8 cellular contexts compared by ENCODE assay signal in the genomic region with DNA sequence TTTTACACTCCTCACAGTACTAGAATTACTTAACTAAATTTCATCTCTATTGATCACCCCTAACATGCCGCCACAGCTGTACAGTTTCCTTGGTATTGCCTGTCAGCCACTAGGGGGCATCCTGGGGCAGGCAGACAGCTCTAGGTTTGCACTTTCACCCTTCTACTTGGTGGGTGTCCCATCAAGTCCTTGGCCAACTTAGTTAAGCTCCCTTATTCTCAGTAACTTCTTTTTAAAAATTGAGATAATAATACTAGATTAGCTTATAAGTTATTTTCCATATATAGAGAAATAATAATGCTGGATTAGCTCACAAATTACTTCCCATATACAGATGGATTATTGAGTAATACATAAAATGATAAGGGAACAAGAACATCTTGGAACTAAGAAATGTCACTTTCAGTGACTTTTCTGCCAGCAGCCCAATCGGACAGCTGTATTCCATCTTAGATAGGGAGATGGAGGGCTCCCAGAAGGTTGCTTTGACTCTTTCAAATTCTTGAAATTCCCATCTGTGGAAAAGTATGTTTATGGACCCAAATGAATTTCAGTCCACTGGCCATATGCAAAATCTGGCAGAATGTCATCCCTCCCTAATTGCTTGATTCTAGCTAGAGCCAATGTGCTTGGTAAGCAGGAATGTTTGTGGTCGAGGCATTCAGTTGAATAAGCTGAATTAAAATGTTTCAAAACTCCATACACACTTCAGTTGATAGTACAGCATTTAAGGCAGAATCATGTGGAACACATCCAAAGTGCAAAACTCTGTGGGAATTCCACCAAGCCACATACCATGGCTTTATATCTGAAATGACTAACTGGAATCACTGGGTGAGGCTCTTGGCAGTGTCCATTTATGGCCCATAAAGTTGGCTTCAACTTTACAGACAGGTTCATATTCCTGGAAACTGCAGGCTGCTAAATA.
DNase-seq lines count a peak whose midpoint lies in the region; ATAC-seq and TF ChIP-seq lines count a peak whose summit lies in the region.

No MANE protein-coding gene starts in this region.

- H3K36me3 ChIP-seq in brain microvascular endothelial cell (replicated peaks) = no peaks in the 10 kb centered on the region

- no peak overlapping the region for H3K27ac ChIP-seq in brain microvascular endothelial cell

- no peaks in the 10 kb centered on the region for H3K27me3 ChIP-seq in brain microvascular endothelial cell (replicated peaks)

- DNase-seq in GM03348 (ENCODE audit: low spot score) (peak; percentile 84), brain microvascular endothelial cell (peak; percentile 91), left colon (peak; percentile 59 to 71), COLO668 (lab: John Stamatoyannopoulos, UW; ENCODE audit: unreplicated experiment) (no peak)
- peak; percentile 2 for DNase-seq in stimulated activated CD8-positive, alpha-beta memory T cell treated with anti-CD3 and anti-CD28 coated beads, Interleukin-7, amount 100 ng/mL, for 48 hours (ENCODE audit: extremely low read depth in 1 of 2, low read depth in 1 of 2)

- peak; percentile 85 for TF ChIP-seq CTCF in brain microvascular endothelial cell (IDR thresholded peaks at IDR 0.05; ENCODE audit: low read depth, low read length, missing control alignments)

- peak; percentile 45 for ATAC-seq in GM19468 (IDR thresholded peaks at IDR 0.05; ENCODE audit: extremely low read depth, unreplicated experiment)
- ATAC-seq in HG03521 (IDR thresholded peaks at IDR 0.05; ENCODE audit: unreplicated experiment) = peak; percentile 79
- ATAC-seq in SK-N-SH treated with all-trans-retinoic acid at 6 μM for 48 hours = peak; percentile 96
- ATAC-seq in left colon = peak; percentile 98

- in situ Hi-C loops in brain microvascular endothelial cell (cut with HindIII; ENCODE audit: low pct_ligation_motif_present, low sequenced_read_pairs) = no loop called here

- H3K4me3 ChIP-seq in brain microvascular endothelial cell (ENCODE audit: low read depth, low read length) = no peak overlapping the region

- intact Hi-C loops in left colon (cut with DNase I, micrococcal nuclease) = no loop called here

TF ChIP-seq in SK-N-SH treated with all-trans-retinoic acid at 6 μM for 48 hours, 23 proteins besides CTCF, POLR2A, EP300 and RAD21:
- TF ChIP-seq TSHZ2 (CRISPR knock-in tag; IDR thresholded peaks at IDR 0.05) (no peak), PATZ1 (CRISPR knock-in tag; IDR thresholded peaks at IDR 0.05; ENCODE audit: borderline replicate concordance) (peak; percentile 60; the same call in 1 of the 2 replicates), ZFP3 (CRISPR knock-in tag; IDR thresholded peaks at IDR 0.05) (0 out of 2 replicates have a peak, but pooled peaks have one; percentile 27), ISL1 (CRISPR knock-in tag; IDR thresholded peaks at IDR 0.05) (peak; percentile 96), PPARA (CRISPR knock-in tag; IDR thresholded peaks at IDR 0.05; ENCODE audit: borderline replicate concordance) (no peak), SNAI2 (CRISPR knock-in tag; IDR thresholded peaks at IDR 0.05) (no peak), TCF4 (CRISPR knock-in tag; IDR thresholded peaks at IDR 0.05; ENCODE audit: borderline replicate concordance) (no peak), ARNTL (CRISPR knock-in tag; IDR thresholded peaks at IDR 0.05; ENCODE audit: borderline replicate concordance, low read depth) (no peak), OSR1 (CRISPR knock-in tag; IDR thresholded peaks at IDR 0.05) (no peak), CSDC2 (CRISPR knock-in tag; IDR thresholded peaks at IDR 0.05) (peak; percentile 28; the same call in 1 of the 2 replicates)
- TF ChIP-seq, protein P1, sequence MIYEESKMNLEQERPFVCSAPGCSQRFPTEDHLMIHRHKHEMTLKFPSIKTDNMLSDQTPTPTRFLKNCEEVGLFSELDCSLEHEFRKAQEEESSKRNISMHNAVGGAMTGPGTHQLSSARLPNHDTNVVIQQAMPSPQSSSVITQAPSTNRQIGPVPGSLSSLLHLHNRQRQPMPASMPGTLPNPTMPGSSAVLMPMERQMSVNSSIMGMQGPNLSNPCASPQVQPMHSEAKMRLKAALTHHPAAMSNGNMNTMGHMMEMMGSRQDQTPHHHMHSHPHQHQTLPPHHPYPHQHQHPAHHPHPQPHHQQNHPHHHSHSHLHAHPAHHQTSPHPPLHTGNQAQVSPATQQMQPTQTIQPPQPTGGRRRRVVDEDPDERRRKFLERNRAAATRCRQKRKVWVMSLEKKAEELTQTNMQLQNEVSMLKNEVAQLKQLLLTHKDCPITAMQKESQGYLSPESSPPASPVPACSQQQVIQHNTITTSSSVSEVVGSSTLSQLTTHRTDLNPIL (CRISPR knock-in tag; IDR thresholded peaks at IDR 0.05; ENCODE audit: low read depth) = peak; percentile 44; the same call in 1 of the 2 replicates

Comparison
In these comparisons a context has a peak if more than half of its experiments do, and no peak if none do; other contexts are left out.
1. ATAC-seq: peak in every context shown above with its lines; median percentile 98 in left colon; 96 in SK-N-SH treated with all-trans-retinoic acid at 6 μM for 48 hours; 79 in HG03521; 45 in GM19468.